17 cellular contexts compared by ENCODE assay signal in the genomic region with DNA sequence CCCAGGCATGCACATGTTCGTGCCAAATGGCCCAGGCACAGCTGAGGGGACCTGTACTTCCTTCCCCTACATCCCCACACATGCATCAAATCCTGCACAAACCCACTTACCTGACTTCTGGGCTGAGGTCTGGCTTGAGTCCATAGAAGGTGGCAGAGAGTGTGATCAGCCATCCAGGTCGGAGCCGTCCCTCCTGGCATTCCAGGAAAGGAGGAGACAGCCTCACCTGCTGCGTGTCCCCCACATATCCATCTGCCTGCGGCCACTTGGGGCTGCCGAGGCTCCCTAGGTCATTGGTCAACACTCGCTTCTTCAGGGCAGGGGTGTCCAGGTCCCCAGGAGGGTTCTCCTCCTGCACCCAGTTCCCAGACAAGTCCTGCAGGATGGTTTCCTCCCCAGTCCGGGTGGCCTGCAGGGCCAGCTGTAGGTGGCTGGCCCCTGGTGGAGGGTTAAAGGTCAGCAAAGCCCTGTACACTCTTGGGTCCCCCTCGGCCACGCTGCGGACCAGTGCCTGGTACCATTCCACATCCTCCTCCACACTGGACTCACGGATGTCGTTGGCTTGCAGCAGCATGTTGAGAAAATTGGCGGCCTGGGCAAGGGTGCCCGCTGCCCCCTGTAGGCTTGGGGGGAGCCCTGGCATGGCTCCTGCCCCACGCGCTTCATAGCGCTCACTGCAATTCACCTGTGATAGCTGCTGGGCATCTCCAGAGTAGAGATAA. TPM values are rescaled to one million over a fixed set of nuclear protein-coding genes. Genes with fewer than 3 reads are reported as not detected.
DNase-seq lines count a peak whose midpoint lies in the region; ATAC-seq, FAIRE-seq and TF ChIP-seq lines count a peak whose summit lies in the region.
"Had no signal": no experiment of that assay in that cellular context is flagged by ENCODE, and none has a peak within 500 bp of the region (broad histone marks: within the 10 kb centered on the region; RNA-seq: fewer than 3 reads in every experiment).

No MANE protein-coding gene starts in this region.

- CTCF ChIA-PET in SK-N-SH (lab: Yijun Ruan, JAX) = interaction anchor here (1.3 to 24.7 kb wide), 3 partner anchors 13 to 73 kb away, joined by 3 to 423 read pairs (median 303); no protein-coding TSS in a partner anchor
- CTCF ChIA-PET in H1 (lab: Charles Lee; ENCODE audit: partially characterized antibody) = interaction anchor here (0.6 to 25.7 kb wide), 8 partner anchors 9 to 213 kb away, joined by 3 to 400 read pairs (median 6); a partner anchor contains a TSS

- H3K9me3 Mint-ChIP-seq in HFFc6 (no peaks in the 10 kb centered on the region), progenitor cell of endocrine pancreas (ENCODE audit: low read depth) (no peaks in the 10 kb centered on the region)
- H3K9me3 Mint-ChIP-seq: CD14-positive monocyte; CD8-positive, alpha-beta T cell had no signal

- H2AFZ ChIP-seq in SK-N-SH (ENCODE audit: low read depth) = no peak overlapping the region
- H2AFZ ChIP-seq in H1 (ENCODE audit: low read length) = no peak overlapping the region
- H2AFZ ChIP-seq in trophoblast cell (ENCODE audit: insufficient read depth, low read length, poor library complexity) = no peak overlapping the region

- TF ChIP-seq CTCF in SK-N-SH (IDR thresholded peaks at IDR 0.05) = no peak
- 0 out of 2 replicates have a peak, but pooled peaks have one; percentile 11 for TF ChIP-seq CTCF in HFFc6 (IDR thresholded peaks at IDR 0.05)
- TF ChIP-seq CTCF in H1 (IDR thresholded peaks at IDR 0.05; ENCODE audit: control extremely low read depth in 1 of 3, insufficient read depth in 1 of 3, low read depth in 1 of 3, low read length in 3 of 3) = no peak
- no peak for TF ChIP-seq CTCF in progenitor cell of endocrine pancreas (IDR thresholded peaks at IDR 0.05; ENCODE audit: unreplicated experiment)

- H2BK12ac ChIP-seq in H1 (ENCODE audit: low read depth, low read length) = no peak overlapping the region
- H2BK12ac ChIP-seq in trophoblast cell (ENCODE audit: low read length) = no peak overlapping the region

- H3K36me3 ChIP-seq in SK-N-SH (replicated peaks in 1 of 2; ENCODE audit: control insufficient read depth in 1 of 2, insufficient read depth in 2 of 2, low read length in 1 of 2) (no peaks in the 10 kb centered on the region), H1 (ENCODE audit: control insufficient read depth in 2 of 4, insufficient read depth in 4 of 4, low read length in 3 of 4) (no peaks in the 10 kb centered on the region), trophoblast cell (ENCODE audit: control insufficient read depth in 1 of 2, insufficient read depth in 2 of 2, low read length in 2 of 2) (no peaks in the 10 kb centered on the region)

- H3K56ac ChIP-seq in H1 (replicated peaks; ENCODE audit: insufficient read length, low read depth, low read length) = no peak overlapping the region

- H3K4me1 ChIP-seq in SK-N-SH (ENCODE audit: control insufficient read depth in 1 of 2, insufficient read depth in 2 of 2, low read depth in 1 of 2, low read length in 1 of 2) = peaks cover 0 to 11% of the 10 kb centered on the region in 2 experiments; a peak in 1 of 4 replicates
- H3K4me1 ChIP-seq in H1 (replicated peaks in 1 of 4; ENCODE audit: control insufficient read depth in 3 of 4, insufficient read depth in 4 of 4, low read length in 3 of 4) = peaks cover 0 to 9% (median 3%) of the 10 kb centered on the region in 4 experiments; a peak in 3 of 7 replicates
- no peaks in the 10 kb centered on the region for H3K4me1 ChIP-seq in trophoblast cell (ENCODE audit: control insufficient read depth in 1 of 2, insufficient read depth in 2 of 2, low read length in 2 of 2)

- H3K27me3 Mint-ChIP-seq in HFFc6 (ENCODE audit: insufficient read depth) = peaks cover 24% of the 10 kb centered on the region
- H3K27me3 Mint-ChIP-seq in progenitor cell of endocrine pancreas = peaks cover 14% of the 10 kb centered on the region

- H2BK15ac ChIP-seq in H1 (ENCODE audit: low read length) = 0 out of 2 replicates have a peak overlapping the region, but pooled peaks have one; percentile 46

- H3K27ac ChIP-seq in SK-N-SH (ENCODE audit: low read depth in 2 of 2, low read length in 1 of 2) = no peak overlapping the region
- no peak overlapping the region for H3K27ac ChIP-seq in H1 (ENCODE audit: low read depth, low read length)
- no peak overlapping the region for H3K27ac ChIP-seq in trophoblast cell (ENCODE audit: low read depth, low read length)
- H3K27ac ChIP-seq: 22Rv1 had no signal

- TF ChIP-seq EP300 in SK-N-SH (IDR thresholded peaks at IDR 0.05; ENCODE audit: borderline replicate concordance in 1 of 2, low read depth in 1 of 2, low read length in 1 of 2) (no peak), H1 (IDR thresholded peaks at IDR 0.05; ENCODE audit: borderline replicate concordance in 1 of 2, low read depth in 2 of 2, low read length in 2 of 2) (no peak)

- H3K9me2 ChIP-seq in SK-N-SH = no peaks in the 10 kb centered on the region

- H4K20me1 ChIP-seq in SK-N-SH (ENCODE audit: insufficient read depth) (no peaks in the 10 kb centered on the region), H1 (replicated peaks in 1 of 2; ENCODE audit: control insufficient read depth in 1 of 2, insufficient read depth in 2 of 2, low read length in 2 of 2) (no peaks in the 10 kb centered on the region)

- H3K4ac ChIP-seq in H1 (replicated peaks; ENCODE audit: insufficient read length, low read depth, low read length) (no peak overlapping the region), trophoblast cell (ENCODE audit: low read depth, low read length) (no peak overlapping the region)

- no peak for FAIRE-seq in H1 (lab: Jason Lieb, UNC)
- no peak for FAIRE-seq in GM12891 (lab: Jason Lieb, UNC)

- H2AK5ac ChIP-seq in H1 (ENCODE audit: low read depth, low read length) (peak overlapping the region; percentile 32; the same call in 1 of the 2 replicates), trophoblast cell (ENCODE audit: low read length) (no peak overlapping the region)

- H4K91ac ChIP-seq in H1 (replicated peaks; ENCODE audit: insufficient read length, low read length) = no peak overlapping the region
- no peak overlapping the region for H4K91ac ChIP-seq in trophoblast cell (ENCODE audit: low read depth, low read length)

- H3K14ac ChIP-seq in H1 (ENCODE audit: insufficient read length) (no peak overlapping the region), trophoblast cell (ENCODE audit: low read length) (no peak overlapping the region)

- H2BK5ac ChIP-seq in H1 (ENCODE audit: low read depth, low read length) (no peak overlapping the region), trophoblast cell (ENCODE audit: low read depth, low read length, poor library complexity) (no peak overlapping the region)

- H3K23ac ChIP-seq in H1 (ENCODE audit: insufficient read length) (no peak overlapping the region), trophoblast cell (ENCODE audit: low read length) (peak overlapping the region; percentile 17)

- H3K23me2 ChIP-seq in H1 (ENCODE audit: low read depth, low read length) = no peaks in the 10 kb centered on the region

- no peak overlapping the region for H3K9ac ChIP-seq in SK-N-SH
- H3K9ac ChIP-seq in H1 (replicated peaks in 1 of 4; ENCODE audit: extremely low read depth in 1 of 4, low read depth in 3 of 4, low read length in 3 of 4) = no peak overlapping the region
- H3K9ac ChIP-seq in trophoblast cell (ENCODE audit: low read length) = no peak overlapping the region

- WGBS in SK-N-SH (ENCODE audit: low lambda C conversion rate) = 60% methylated on average over 6 of the region's 18 CpGs
- WGBS in H1 (ENCODE audit: extremely low coverage in 1 of 2, insufficient coverage in 1 of 2, insufficient read length in 1 of 2, insufficient replicate concordance in 2 of 2, low coverage in 1 of 2, low lambda C conversion rate in 2 of 2, missing lambda C conversion rate in 1 of 2), 2 experiments = 92% methylated on average over 12 of the region's 18 CpGs; no CpG with 5 or more reads in 1 of the 2 experiments
- no CpG with 5 or more reads among the region's 18 CpGs for WGBS in trophoblast cell (ENCODE audit: extremely low coverage, insufficient coverage, insufficient read length)

- no peak overlapping the region for H4K5ac ChIP-seq in H1 (ENCODE audit: insufficient read length, low read depth, low read length)

- no peak overlapping the region; the same call in 1 of the 2 replicates for H3K18ac ChIP-seq in H1 (ENCODE audit: extremely low read depth, low read length)
- H3K18ac ChIP-seq in trophoblast cell (ENCODE audit: low read length) = no peak overlapping the region

- H3K4me3 ChIP-seq in SK-N-SH (ENCODE audit: low read depth in 2 of 2, low read length in 1 of 2) (no peak overlapping the region), H1 (ENCODE audit: extremely low read depth in 1 of 4, insufficient read depth in 2 of 4, low read depth in 3 of 4, low read length in 4 of 4) (no peak overlapping the region), trophoblast cell (ENCODE audit: low read depth, low read length) (no peak overlapping the region)

- DNase-seq in SK-N-SH = peak; percentile 15
- no peak for DNase-seq in HFFc6
- no peak for DNase-seq in H1 (ENCODE audit: low read depth in 1 of 2, low spot score in 2 of 2)
- no peak for DNase-seq in trophoblast cell
- no peak for DNase-seq in GM12891 (ENCODE audit: insufficient read length, low spot score)
- DNase-seq in progenitor cell of endocrine pancreas (ENCODE audit: low spot score, unreplicated experiment) = no peak
- DNase-seq in erythroblast (lab: John Stamatoyannopoulos, UW) = no peak
- DNase-seq: CD8-positive, alpha-beta T cell; COR-L47; DND-41; GDM1; H7 had no signal

- H3K27me3 ChIP-seq in SK-N-SH (ENCODE audit: insufficient read depth) (no peaks in the 10 kb centered on the region), H1 (replicated peaks in 1 of 4; ENCODE audit: control insufficient read depth in 3 of 4, extremely low read depth in 1 of 4, insufficient read depth in 3 of 4, low read length in 3 of 4) (no peaks in the 10 kb centered on the region), trophoblast cell (ENCODE audit: insufficient read depth, low read length) (no peaks in the 10 kb centered on the region)

- ATAC-seq in SK-N-SH treated with all-trans-retinoic acid at 6 μM for 48 hours = no peak
- ATAC-seq: CD8-positive, alpha-beta T cell had no signal

- H4K8ac ChIP-seq in H1 (ENCODE audit: extremely low read depth, insufficient read depth, low read length) (peak overlapping the region; percentile 8; the same call in 1 of the 2 replicates), trophoblast cell (ENCODE audit: low read depth, low read length) (no peak overlapping the region)

- no peak overlapping the region for H3K4me3 Mint-ChIP-seq in HFFc6
- H3K4me3 Mint-ChIP-seq in progenitor cell of endocrine pancreas (ENCODE audit: low read depth) = no peak overlapping the region
- H3K4me3 Mint-ChIP-seq: CD14-positive monocyte; CD8-positive, alpha-beta T cell had no signal

- 0 out of 2 replicates have a peak overlapping the region, but pooled peaks have one; percentile 21 for H2BK20ac ChIP-seq in H1 (ENCODE audit: low read length)

- H3K79me2 ChIP-seq in SK-N-SH (ENCODE audit: insufficient read depth) (no peaks in the 10 kb centered on the region), H1 (ENCODE audit: control insufficient read depth in 1 of 2, insufficient read depth in 2 of 2, low read length in 2 of 2) (no peaks in the 10 kb centered on the region), trophoblast cell (ENCODE audit: control insufficient read depth, insufficient read depth, low read length, poor library complexity) (no peaks in the 10 kb centered on the region)

- H2BK120ac ChIP-seq in H1 (replicated peaks; ENCODE audit: low read depth, low read length) = no peak overlapping the region
- no peak overlapping the region for H2BK120ac ChIP-seq in trophoblast cell (ENCODE audit: insufficient read depth, low read length, poor library complexity)

- H3K27ac Mint-ChIP-seq in HFFc6 (no peak overlapping the region), progenitor cell of endocrine pancreas (no peak overlapping the region)
- H3K27ac Mint-ChIP-seq: CD14-positive monocyte; CD8-positive, alpha-beta T cell had no signal

- no peaks in the 10 kb centered on the region for H3F3A ChIP-seq in SK-N-SH (replicated peaks; ENCODE audit: insufficient read depth)

- no peak overlapping the region for H4K12ac ChIP-seq in trophoblast cell (ENCODE audit: low read depth, low read length)

- TF ChIP-seq POLR2A in H1 (IDR thresholded peaks at IDR 0.05; ENCODE audit: control extremely low read depth in 1 of 2, low read depth in 2 of 2, low read length in 2 of 2) = no peak
- TF ChIP-seq POLR2A in GM12891 (IDR thresholded peaks at IDR 0.05; ENCODE audit: low read depth, low read length) = no peak
- no peak for TF ChIP-seq POLR2A in erythroblast (IDR thresholded peaks at IDR 0.05; ENCODE audit: low read length)

- no peaks in the 10 kb centered on the region for H3K4me1 Mint-ChIP-seq in HFFc6 (ENCODE audit: low read depth)
- no peaks in the 10 kb centered on the region for H3K4me1 Mint-ChIP-seq in progenitor cell of endocrine pancreas (ENCODE audit: low read depth)
- H3K4me1 Mint-ChIP-seq: CD14-positive monocyte had no signal

- H3K4me2 ChIP-seq in SK-N-SH (no peak overlapping the region), H1 (ENCODE audit: insufficient read depth in 1 of 2, low read depth in 2 of 2, low read length in 2 of 2) (no peak overlapping the region), trophoblast cell (ENCODE audit: low read length) (no peak overlapping the region)

- H3K36me3 Mint-ChIP-seq in HFFc6 (ENCODE audit: low read depth) (no peaks in the 10 kb centered on the region), progenitor cell of endocrine pancreas (ENCODE audit: insufficient read depth) (no peaks in the 10 kb centered on the region)
- H3K36me3 Mint-ChIP-seq: CD14-positive monocyte; CD8-positive, alpha-beta T cell had no signal

- TF ChIP-seq RAD21 in SK-N-SH (IDR thresholded peaks at IDR 0.05; ENCODE audit: low read length) (no peak), H1 (IDR thresholded peaks at IDR 0.05 in 1 of 2, conservative IDR thresholded peaks at IDR 0.05 in 1 of 2; ENCODE audit: low read depth in 2 of 2, low read length in 2 of 2) (no peak)

- no peaks in the 10 kb centered on the region for H3K79me1 ChIP-seq in H1 (ENCODE audit: low read depth, low read length)
- no peaks in the 10 kb centered on the region for H3K79me1 ChIP-seq in trophoblast cell (ENCODE audit: low read length)

- H3K9me3 ChIP-seq in SK-N-SH (no peaks in the 10 kb centered on the region), H1 (ENCODE audit: insufficient read depth in 2 of 2, low read depth in 1 of 2, low read length in 1 of 2) (no peaks in the 10 kb centered on the region), trophoblast cell (ENCODE audit: insufficient read depth, low read depth, low read length) (no peaks in the 10 kb centered on the region)

- POLR2A ChIA-PET in SK-N-SH (lab: Yijun Ruan, JAX) (no interaction called here), H1 (lab: Charles Lee; ENCODE audit: partially characterized antibody) (interaction anchor here (1.1 to 1.9 kb wide), 4 partner anchors 17 to 75 kb away, joined by 3 to 8 read pairs (median 4); no protein-coding TSS in a partner anchor)

RNA-seq across cellular contexts. Expression of a gene that starts 0.7 kb away (rescaled TPM):
- 0.02 TPM in 2 replicates for polyA plus RNA-seq in SK-N-SH (2012; rRNA removed)
- under 0.01 and 0.01 TPM in 2 replicates for polyA plus RNA-seq in SK-N-SH (2012; cell fraction: cytosol; rRNA removed)
- polyA plus RNA-seq in SK-N-SH (2012; cell fraction: nucleus; rRNA removed) = 0.05 and 0.06 TPM in 2 replicates
- not detected for total RNA-seq in HFFc6 (2021; fragmentation: NEBNext Ultra II Directional; extraction: Animal tissue kit (Norgen Biotek cat#: 25700))
- total RNA-seq in H1 (2021; fragmentation: NEBNext Ultra II Directional; extraction: Animal tissue kit (Norgen Biotek cat#: 25700)) = 0.07 and 0.13 TPM in 2 replicates
- 0.02 and 0.03 TPM in 2 replicates for polyA plus RNA-seq in H1 (2011; rRNA removed)
- 0.01 TPM for polyA plus RNA-seq in H1 (2011; cell fraction: cytosol; rRNA removed)
- 0.19 TPM for polyA plus RNA-seq in H1 (2011; cell fraction: nucleus; rRNA removed)
- 0.04 to 0.07 TPM (median 0.05 TPM) in 4 replicates for polyA plus RNA-seq in H1 (2012, experiment 1 of 2)
- not detected for polyA plus RNA-seq in H1 (2012, experiment 2 of 2)
- polyA plus RNA-seq in H1 (2013, experiment 1 of 2) = 0.02 TPM
- 0.02 TPM for polyA plus RNA-seq in H1 (2013, experiment 2 of 2)
- polyA minus RNA-seq in H1 (2011; rRNA and poly(A)+ RNA removed) = 0.02 and 0.09 TPM in 2 replicates
- not detected for polyA minus RNA-seq in H1 (2011; cell fraction: cytosol; rRNA and poly(A)+ RNA removed)
- polyA minus RNA-seq in H1 (2011; cell fraction: nucleus; rRNA and poly(A)+ RNA removed) = not detected
- polyA plus RNA-seq in trophoblast cell (2013) = under 0.01 TPM in 2 replicates
- 0.04 TPM for polyA plus RNA-seq in GM12891 (2012; ENCODE audit: low read depth, missing spikeins)
- total RNA-seq in progenitor cell of endocrine pancreas = 0.27 and 0.41 TPM in 2 replicates
- total RNA-seq: HT1080 had no signal
- polyA plus RNA-seq: BJ, CD14-positive monocyte had no signal

RNA-seq across cellular contexts. Expression of a gene that starts 8.6 kb away (rescaled TPM):
- polyA plus RNA-seq in SK-N-SH (2012; rRNA removed) (7.4 and 10.0 TPM in 2 replicates), H1 (2011; rRNA removed) (12.8 and 13.5 TPM in 2 replicates)
- polyA plus RNA-seq in SK-N-SH (2012; cell fraction: cytosol; rRNA removed) = 5.2 and 7.2 TPM in 2 replicates
- 13.0 and 14.1 TPM in 2 replicates for polyA plus RNA-seq in SK-N-SH (2012; cell fraction: nucleus; rRNA removed)
- total RNA-seq in HFFc6 (2021; fragmentation: NEBNext Ultra II Directional; extraction: Animal tissue kit (Norgen Biotek cat#: 25700)) = 10 to 100 TPM in 5 of 6 experiments, 1 to 10 TPM in 1; 9.7 to 13.8 (median 11.1) TPM
- total RNA-seq in H1 (2021; fragmentation: NEBNext Ultra II Directional; extraction: Animal tissue kit (Norgen Biotek cat#: 25700)) = 26.9 and 28.2 TPM in 2 replicates
- polyA plus RNA-seq in H1 (2011; cell fraction: cytosol; rRNA removed) = 13.7 TPM
- polyA plus RNA-seq in H1 (2011; cell fraction: nucleus; rRNA removed) = 17.6 TPM
- 14.6 to 20.9 TPM (median 19.2 TPM) in 4 replicates for polyA plus RNA-seq in H1 (2012, experiment 1 of 2)
- 6.9 TPM for polyA plus RNA-seq in H1 (2012, experiment 2 of 2)
- polyA plus RNA-seq in H1 (2013, experiment 1 of 2) = 9.7 TPM
- 10.4 TPM for polyA plus RNA-seq in H1 (2013, experiment 2 of 2)
- polyA minus RNA-seq in H1 (2011; rRNA and poly(A)+ RNA removed) = 36.2 and 39.2 TPM in 2 replicates
- 15.3 TPM for polyA minus RNA-seq in H1 (2011; cell fraction: cytosol; rRNA and poly(A)+ RNA removed)
- polyA minus RNA-seq in H1 (2011; cell fraction: nucleus; rRNA and poly(A)+ RNA removed) = 18.1 TPM
- polyA plus RNA-seq in trophoblast cell (2013) = 8.9 and 9.3 TPM in 2 replicates
- polyA plus RNA-seq in GM12891 (2012; ENCODE audit: low read depth, missing spikeins) = 5.3 TPM
- total RNA-seq in progenitor cell of endocrine pancreas = 31.3 and 31.6 TPM in 2 replicates

RNA-seq across cellular contexts. Expression of a gene that starts 46.1 kb away (rescaled TPM):
- polyA plus RNA-seq in SK-N-SH (2012; rRNA removed) = 35.5 and 42.8 TPM in 2 replicates
- polyA plus RNA-seq in SK-N-SH (2012; cell fraction: cytosol; rRNA removed) = 45.2 and 48.4 TPM in 2 replicates
- 19.9 and 25.2 TPM in 2 replicates for polyA plus RNA-seq in SK-N-SH (2012; cell fraction: nucleus; rRNA removed)
- total RNA-seq in HFFc6 (2021; fragmentation: NEBNext Ultra II Directional; extraction: Animal tissue kit (Norgen Biotek cat#: 25700)) = 10 to 100 TPM; 35.7 to 43.3 (median 42.1) TPM
- 70.1 and 71.7 TPM in 2 replicates for total RNA-seq in H1 (2021; fragmentation: NEBNext Ultra II Directional; extraction: Animal tissue kit (Norgen Biotek cat#: 25700))
- polyA plus RNA-seq in H1 (2011; rRNA removed) = 47.6 and 65.6 TPM in 2 replicates
- 77.9 TPM for polyA plus RNA-seq in H1 (2011; cell fraction: cytosol; rRNA removed)
- 50.2 TPM for polyA plus RNA-seq in H1 (2011; cell fraction: nucleus; rRNA removed)
- polyA plus RNA-seq in H1 (2012, experiment 1 of 2) = 59.8 to 79.6 TPM (median 62.9 TPM) in 4 replicates
- 28.4 TPM for polyA plus RNA-seq in H1 (2012, experiment 2 of 2)
- polyA plus RNA-seq in H1 (2013, experiment 1 of 2) = 70.2 TPM
- polyA plus RNA-seq in H1 (2013, experiment 2 of 2) = 69.7 TPM
- 72.6 and 101 TPM in 2 replicates for polyA minus RNA-seq in H1 (2011; rRNA and poly(A)+ RNA removed)
- 26.2 TPM for polyA minus RNA-seq in H1 (2011; cell fraction: cytosol; rRNA and poly(A)+ RNA removed)
- 31.4 TPM for polyA minus RNA-seq in H1 (2011; cell fraction: nucleus; rRNA and poly(A)+ RNA removed)
- polyA plus RNA-seq in trophoblast cell (2013) = 51.6 and 53.7 TPM in 2 replicates
- polyA plus RNA-seq in GM12891 (2012; ENCODE audit: low read depth, missing spikeins) = 43.5 TPM
- total RNA-seq in progenitor cell of endocrine pancreas = 41.8 and 46.3 TPM in 2 replicates
